In genomic region chr6:43951063-43951755, GRCh38 we compare ENCODE assay signal across 8 cellular contexts.
DNase-seq lines count a peak whose midpoint lies in the region; ATAC-seq and TF ChIP-seq lines count a peak whose summit lies in the region.

No MANE protein-coding gene starts in this region.

- 0 out of 2 replicates have a peak, but pooled peaks cover 6% of the 10 kb centered on the region for H3K4me1 ChIP-seq in GM23248 (ENCODE audit: insufficient read depth)
- no peaks in the 10 kb centered on the region for H3K4me1 ChIP-seq in foreskin keratinocyte
- peaks cover 21% of the 10 kb centered on the region for H3K4me1 ChIP-seq in psoas muscle

- H3K36me3 ChIP-seq in GM23248 (ENCODE audit: low read depth) (no peaks in the 10 kb centered on the region), psoas muscle (ENCODE audit: insufficient read depth in 1 of 2, low read depth in 1 of 2) (no peaks in the 10 kb centered on the region)

- H3K27ac ChIP-seq in AG04450 (ENCODE audit: low read depth, low read length) (no peak overlapping the region), GM23248 (no peak overlapping the region), foreskin keratinocyte (no peak overlapping the region), psoas muscle (peak overlapping the region; percentile 86)

- H3K9me3 Mint-ChIP-seq in activated CD4-positive, alpha-beta T cell treated with anti-CD3 and anti-CD28 coated beads, Interleukin-2, amount 10 ng/mL, durations not matched to agents 24 days and 14 days = peaks cover 5% of the 10 kb centered on the region

- H3K4me1 Mint-ChIP-seq in activated CD4-positive, alpha-beta T cell treated with anti-CD3 and anti-CD28 coated beads, Interleukin-2, amount 10 ng/mL, durations not matched to agents 24 days and 14 days = no peaks in the 10 kb centered on the region

- H3K9me2 ChIP-seq in GM23248 (ENCODE audit: insufficient read depth) = no peaks in the 10 kb centered on the region

- no peak overlapping the region for H3K27ac Mint-ChIP-seq in activated CD4-positive, alpha-beta T cell treated with anti-CD3 and anti-CD28 coated beads, Interleukin-2, amount 10 ng/mL, durations not matched to agents 24 days and 14 days

- POLR2A ChIA-PET in AG04450 (lab: Yijun Ruan, JAX) = no interaction called here

- H3K9ac ChIP-seq in GM23248 = no peak overlapping the region

- H3K9me3 ChIP-seq in AG04450 (ENCODE audit: control insufficient read depth, insufficient read depth, low read length) (no peaks in the 10 kb centered on the region; the same call in none of the 2 replicates), GM23248 (ENCODE audit: low read depth) (no peaks in the 10 kb centered on the region), psoas muscle (no peaks in the 10 kb centered on the region)

- no peaks in the 10 kb centered on the region for H3F3A ChIP-seq in GM23248 (ENCODE audit: insufficient read depth)

- 86 to 88% methylated on average over 5 of the region's 5 CpGs for WGBS in GM23248 (ENCODE audit: low coverage in 1 of 2, low lambda C conversion rate in 2 of 2, missing lambda C conversion rate in 2 of 2), 2 experiments
- WGBS in psoas muscle, 3 donors = 40 to 47% (median 46%) methylated on average over 5 of the region's 5 CpGs

- H3K27me3 ChIP-seq in AG04450 (ENCODE audit: control insufficient read depth, insufficient read depth, low read length) = no peaks in the 10 kb centered on the region
- no peaks in the 10 kb centered on the region for H3K27me3 ChIP-seq in GM23248 (replicated peaks; ENCODE audit: insufficient read depth)
- H3K27me3 ChIP-seq in foreskin keratinocyte = no peaks in the 10 kb centered on the region
- no peaks in the 10 kb centered on the region for H3K27me3 ChIP-seq in psoas muscle (ENCODE audit: insufficient read depth in 3 of 3, low read length in 2 of 3)

- no peaks in the 10 kb centered on the region for H3K79me2 ChIP-seq in GM23248 (ENCODE audit: insufficient read depth)

- TF ChIP-seq CTCF in AG04450 (IDR thresholded peaks at IDR 0.05; ENCODE audit: low read depth, low read length) (peak; percentile 37), foreskin keratinocyte (conservative IDR thresholded peaks at IDR 0.05) (peak; percentile 40), psoas muscle (IDR thresholded peaks at IDR 0.05) (peak; percentile 45)

- no peaks in the 10 kb centered on the region for H3K36me3 Mint-ChIP-seq in activated CD4-positive, alpha-beta T cell treated with anti-CD3 and anti-CD28 coated beads, Interleukin-2, amount 10 ng/mL, durations not matched to agents 24 days and 14 days (ENCODE audit: low read depth)

- intact Hi-C loops in psoas muscle (cut with DNase I) = loop anchor here (5.0 to 10.0 kb wide), 4 partner anchors 94 to 286 kb away; partner anchors contain the start of gene VEGFA (in 1 of the 2)
- intact Hi-C loops in activated CD4-positive, alpha-beta T cell treated with anti-CD3 and anti-CD28 coated beads, Interleukin-2, amount 10 ng/mL, durations not matched to agents 24 days and 14 days (cut with micrococcal nuclease) = no loop called here

- CTCF ChIA-PET in AG04450 (lab: Charles Lee) = interaction anchor here (0.8 to 2.4 kb wide), 5 partner anchors 16 to 182 kb away, joined by 3 to 10 read pairs (median 3); partner anchors contain the start of gene VEGFA

- no peak overlapping the region for H3K4me3 Mint-ChIP-seq in activated CD4-positive, alpha-beta T cell treated with anti-CD3 and anti-CD28 coated beads, Interleukin-2, amount 10 ng/mL, durations not matched to agents 24 days and 14 days

- ATAC-seq in foreskin keratinocyte (peak; percentile 6), psoas muscle (peak; percentile 16 to 31 (median 25))

- in situ Hi-C loops in GM23248 (cut with MboI) = no loop called here
- in situ Hi-C loops in SK-MEL-5 (cut with HindIII; ENCODE audit: low pct_unique_long_range_greater_than_20kb, low sequenced_read_pairs) = no loop called here

- no peaks in the 10 kb centered on the region for H4K20me1 ChIP-seq in GM23248 (ENCODE audit: insufficient read depth)

- H2AFZ ChIP-seq in GM23248 = no peak overlapping the region

- DNase-seq in AG04450 (ENCODE audit: low read depth, low spot score) (no peak), GM23248 (peak; percentile 45), SK-MEL-5 (ENCODE audit: low read depth, low spot score) (peak; percentile 15), foreskin keratinocyte (no peak), psoas muscle (peak; percentile 61 to 76), cortex of kidney (lab: John Stamatoyannopoulos, UW) (no peak), NCI-H1694 (lab: John Stamatoyannopoulos, UW) (no peak)
- DNase-seq in activated CD4-positive, alpha-beta T cell treated with anti-CD3 and anti-CD28 coated beads, Interleukin-2, amount 10 ng/mL, durations not matched to agents 24 days and 14 days = no peak

- peaks cover 4% of the 10 kb centered on the region for H3K27me3 Mint-ChIP-seq in activated CD4-positive, alpha-beta T cell treated with anti-CD3 and anti-CD28 coated beads, Interleukin-2, amount 10 ng/mL, durations not matched to agents 24 days and 14 days

- H3K4me2 ChIP-seq in GM23248 (ENCODE audit: unreplicated experiment) = no peak overlapping the region

- H3K4me3 ChIP-seq in AG04450 (ENCODE audit: low read depth, low read length) (no peak overlapping the region), GM23248 (no peak overlapping the region), psoas muscle (no peak overlapping the region)

Comparison
In these comparisons a context has a peak if more than half of its experiments do, and no peak if none do; other contexts are left out.
1. DNase-seq: peak in GM23248 (single experiment), SK-MEL-5 (single experiment) and psoas muscle (2 of 2); none in AG04450 (single experiment), foreskin keratinocyte (0 of 2), cortex of kidney (single experiment), NCI-H1694 (single experiment) and activated CD4-positive, alpha-beta T cell treated with anti-CD3 and anti-CD28 coated beads, Interleukin-2, amount 10 ng/mL, durations not matched to agents 24 days and 14 days (single experiment).
2. Peak in every context shown above with its lines, with median percentiles within 50 percentile points of each other: CTCF ChIP-seq.